ENCODE assay signal across 8 cellular contexts in the genomic region with DNA sequence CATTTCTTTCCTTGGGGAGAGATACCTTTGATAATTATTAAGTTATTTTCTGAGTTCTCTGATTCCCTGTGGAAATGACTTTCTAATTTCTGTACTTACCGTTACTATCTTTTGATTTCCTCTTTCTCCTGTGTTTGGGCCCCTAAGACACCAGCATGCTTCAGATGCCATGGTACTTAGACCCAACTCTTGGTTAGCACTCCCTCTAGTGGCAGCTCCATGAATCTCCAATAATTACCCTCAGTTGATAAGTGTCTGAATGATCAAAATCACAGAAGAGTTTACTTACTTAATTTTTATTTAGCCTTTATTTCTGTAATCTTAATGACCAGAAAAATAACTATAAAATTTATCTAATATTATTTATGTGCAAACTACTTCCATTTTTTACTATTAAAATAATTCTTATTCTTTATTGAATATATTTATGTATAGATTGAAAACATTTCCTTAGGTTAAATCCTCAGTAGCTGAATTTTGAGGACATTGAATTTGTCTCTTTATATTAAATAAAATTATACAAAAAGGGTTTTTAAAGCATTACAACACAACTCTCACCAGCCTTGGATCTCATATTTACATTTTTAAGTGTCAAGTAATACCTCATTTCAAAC.
DNase-seq lines count a peak whose midpoint lies in the region; ATAC-seq, FAIRE-seq and TF ChIP-seq lines count a peak whose summit lies in the region.

No MANE protein-coding gene starts in this region.

- H3K4me3 ChIP-seq in brain microvascular endothelial cell (ENCODE audit: low read depth, low read length), result no peak overlapping the region
- H3K4me3 ChIP-seq in keratinocyte (ENCODE audit: control insufficient read depth in 2 of 3, extremely low read depth in 1 of 3, insufficient read depth in 2 of 3, low read depth in 1 of 3, low read length in 3 of 3), result no peak overlapping the region

- no peaks in the 10 kb centered on the region for H4K20me1 ChIP-seq in keratinocyte (ENCODE audit: control insufficient read depth, extremely low read depth, insufficient read depth, low read length)

- H3K9me3 ChIP-seq in keratinocyte (ENCODE audit: control insufficient read depth, low read depth, low read length), result no peaks in the 10 kb centered on the region

- DNase-seq in NCI-H146 (lab: John Stamatoyannopoulos, UW) (peak; percentile 36), NCI-H146 treated with DMSO at 0.1 percent for 48 hours (lab: John Stamatoyannopoulos, UW; ENCODE audit: unreplicated experiment) (no peak), NCI-H82 treated with DMSO at 0.1 percent for 48 hours (lab: John Stamatoyannopoulos, UW; ENCODE audit: unreplicated experiment) (peak; percentile 31), brain microvascular endothelial cell (peak; percentile 48), keratinocyte (ENCODE audit: low read depth, low spot score) (no peak)
- peak; percentile 23 to 30 for DNase-seq in stimulated activated naive CD8-positive, alpha-beta T cell treated with anti-CD3 and anti-CD28 coated beads, Interleukin-15, amount 100 ng/mL, for 72 hours

- no peaks in the 10 kb centered on the region for H3K9me3 Mint-ChIP-seq in stimulated activated naive CD8-positive, alpha-beta T cell treated with anti-CD3 and anti-CD28 coated beads, Interleukin-15, amount 100 ng/mL, for 72 hours

- TF ChIP-seq CTCF in brain microvascular endothelial cell (IDR thresholded peaks at IDR 0.05; ENCODE audit: low read depth, low read length, missing control alignments) (peak; percentile 84), keratinocyte (optimal IDR thresholded peaks at IDR 0.05 in 1 of 3, IDR thresholded peaks at IDR 0.05 in 1 of 3, conservative IDR thresholded peaks at IDR 0.05 in 1 of 3; ENCODE audit: extremely low read depth in 1 of 3, insufficient read depth in 2 of 3, low read length in 3 of 3) (peak; percentile 62 to 71 (median 66))

- H3K27ac ChIP-seq in brain microvascular endothelial cell (no peak overlapping the region), keratinocyte (ENCODE audit: control insufficient read depth, insufficient read depth, low read length) (no peak overlapping the region)

- ATAC-seq in GM19455 (IDR thresholded peaks at IDR 0.05; ENCODE audit: unreplicated experiment) (peak; percentile 80), HG03469 (IDR thresholded peaks at IDR 0.05; ENCODE audit: unreplicated experiment) (peak; percentile 97)
- peak; percentile 66 for ATAC-seq in stimulated activated naive CD8-positive, alpha-beta T cell treated with anti-CD3 and anti-CD28 coated beads, Interleukin-15, amount 100 ng/mL, for 72 hours

- peaks cover 8% of the 10 kb centered on the region for H3K27me3 Mint-ChIP-seq in stimulated activated naive CD8-positive, alpha-beta T cell treated with anti-CD3 and anti-CD28 coated beads, Interleukin-15, amount 100 ng/mL, for 72 hours

- no peaks in the 10 kb centered on the region for H3K9me1 ChIP-seq in keratinocyte (ENCODE audit: control insufficient read depth, extremely low read depth, insufficient read depth, low read length)

- H3K27me3 ChIP-seq in brain microvascular endothelial cell (replicated peaks), result no peaks in the 10 kb centered on the region
- no peaks in the 10 kb centered on the region for H3K27me3 ChIP-seq in keratinocyte (ENCODE audit: control insufficient read depth, extremely low read depth, insufficient read depth, low read length)

- peak; percentile 26 for FAIRE-seq in keratinocyte (lab: Jason Lieb, UNC)

- no peak overlapping the region for H3K27ac Mint-ChIP-seq in stimulated activated naive CD8-positive, alpha-beta T cell treated with anti-CD3 and anti-CD28 coated beads, Interleukin-15, amount 100 ng/mL, for 72 hours

- no peak overlapping the region for H2AFZ ChIP-seq in keratinocyte (ENCODE audit: control insufficient read depth, low read length)

- H3K36me3 ChIP-seq in brain microvascular endothelial cell (replicated peaks), result no peaks in the 10 kb centered on the region
- H3K36me3 ChIP-seq in keratinocyte (ENCODE audit: control insufficient read depth in 2 of 2, extremely low read depth in 1 of 2, insufficient read depth in 2 of 2, low read length in 2 of 2), result no peaks in the 10 kb centered on the region

- no peaks in the 10 kb centered on the region for H3K4me1 ChIP-seq in keratinocyte (ENCODE audit: control insufficient read depth, extremely low read depth, insufficient read depth, low read length)

- H3K4me1 Mint-ChIP-seq in stimulated activated naive CD8-positive, alpha-beta T cell treated with anti-CD3 and anti-CD28 coated beads, Interleukin-15, amount 100 ng/mL, for 72 hours, result no peaks in the 10 kb centered on the region

- dilution Hi-C loops in keratinocyte (cut with MboI; ENCODE audit: extremely low pct_ligation_motif_present, low sequenced_read_pairs), result no loop called here

- no peaks in the 10 kb centered on the region for H3K79me2 ChIP-seq in keratinocyte (ENCODE audit: control insufficient read depth, insufficient read depth, low read length)

- in situ Hi-C loops in brain microvascular endothelial cell (cut with HindIII; ENCODE audit: low pct_ligation_motif_present, low sequenced_read_pairs), result no loop called here

- H3K9ac ChIP-seq in keratinocyte (ENCODE audit: control insufficient read depth, extremely low read depth, insufficient read depth, low read length), result no peak overlapping the region

- no peak overlapping the region for H3K4me3 Mint-ChIP-seq in stimulated activated naive CD8-positive, alpha-beta T cell treated with anti-CD3 and anti-CD28 coated beads, Interleukin-15, amount 100 ng/mL, for 72 hours

- no peak overlapping the region for H3K4me2 ChIP-seq in keratinocyte (ENCODE audit: control insufficient read depth, extremely low read depth, insufficient read depth, low read depth, low read length)

Comparison
In these comparisons a context has a peak if more than half of its experiments do, and no peak if none do; other contexts are left out.
1. DNase-seq: peak in NCI-H146 (single experiment), NCI-H82 treated with DMSO at 0.1 percent for 48 hours (single experiment), brain microvascular endothelial cell (single experiment) and stimulated activated naive CD8-positive, alpha-beta T cell treated with anti-CD3 and anti-CD28 coated beads, Interleukin-15, amount 100 ng/mL, for 72 hours (2 of 2); none in NCI-H146 treated with DMSO at 0.1 percent for 48 hours (single experiment) and keratinocyte (single experiment).
2. Peak in every context shown above with its lines, with median percentiles within 50 percentile points of each other: ATAC-seq.